Comparison of ENCODE assay signal across 20 cellular contexts in the genomic region with DNA sequence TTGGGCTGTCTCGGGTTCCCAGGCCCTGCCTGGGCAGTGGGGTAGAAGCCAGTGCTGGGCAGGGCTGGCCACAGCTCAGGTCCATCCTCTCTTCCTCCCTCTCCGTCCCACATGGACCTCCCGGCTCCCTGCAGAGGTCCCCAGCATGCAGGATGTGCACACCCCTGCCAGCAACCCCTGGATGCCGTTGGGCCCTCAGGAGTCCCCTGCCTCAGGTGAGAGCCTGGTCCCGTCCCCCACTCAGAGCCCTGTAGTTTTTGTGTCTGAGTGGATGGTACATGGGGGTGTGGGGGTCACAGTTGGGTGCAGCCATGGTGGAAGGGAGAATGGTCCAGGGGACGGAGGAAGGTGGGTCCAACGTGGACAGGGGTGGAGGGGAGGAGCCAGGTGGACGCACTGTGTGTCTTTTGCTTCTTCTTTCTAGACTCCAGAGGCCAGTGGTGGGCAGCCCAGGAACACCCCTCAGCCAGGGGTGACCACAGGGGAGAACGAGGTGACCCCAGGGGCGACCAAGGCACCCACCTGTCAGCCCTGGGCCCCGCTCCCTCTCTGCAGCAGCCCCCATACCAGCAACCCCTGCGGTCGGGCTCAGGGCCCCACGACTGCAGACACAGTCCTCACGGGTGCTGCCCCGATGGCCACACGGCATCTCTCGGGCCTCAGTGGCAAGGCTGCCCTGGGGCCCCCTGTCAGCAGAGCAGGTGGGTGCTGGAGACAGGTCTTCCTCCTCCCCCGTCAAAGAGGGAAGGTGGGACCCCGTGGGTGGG. TPM values are rescaled to one million over a fixed set of nuclear protein-coding genes. Genes with fewer than 3 reads are reported as not detected.
DNase-seq lines count a peak whose midpoint lies in the region; ATAC-seq, FAIRE-seq and TF ChIP-seq lines count a peak whose summit lies in the region.
"Had no signal": no experiment of that assay in that cellular context is flagged by ENCODE, and none has a peak within 500 bp of the region (broad histone marks: within the 10 kb centered on the region; RNA-seq: fewer than 3 reads in every experiment).

No MANE protein-coding gene starts in this region.

- H4K20me1 ChIP-seq in H1 (replicated peaks in 1 of 2; ENCODE audit: control insufficient read depth in 1 of 2, insufficient read depth in 2 of 2, low read length in 2 of 2), result peaks cover 0 to 9% of the 10 kb centered on the region in 2 experiments

- CTCF ChIA-PET in H1 (lab: Charles Lee; ENCODE audit: partially characterized antibody), result interaction anchor here (1.0 kb wide), 2 partner anchors 25 to 26 kb away, joined by 4 to 5 read pairs; no protein-coding TSS in a partner anchor

- no peak for TF ChIP-seq CTCF in H1 (IDR thresholded peaks at IDR 0.05; ENCODE audit: control extremely low read depth in 1 of 3, insufficient read depth in 1 of 3, low read depth in 1 of 3, low read length in 3 of 3)

- no peak overlapping the region for H4K5ac ChIP-seq in H1 (ENCODE audit: insufficient read length, low read depth, low read length)

- H3K4me1 ChIP-seq in right cardiac atrium (ENCODE audit: control insufficient read depth, insufficient read depth, low read length), result no peaks in the 10 kb centered on the region
- no peaks in the 10 kb centered on the region; a peak in 1 of 7 replicates for H3K4me1 ChIP-seq in H1 (replicated peaks in 1 of 4; ENCODE audit: control insufficient read depth in 3 of 4, insufficient read depth in 4 of 4, low read length in 3 of 4)
- H3K4me1 ChIP-seq: HAP-1 had no signal

- FAIRE-seq in HTR-8/SVneo (lab: Jason Lieb, UNC) (peak; percentile 72), H1 (lab: Jason Lieb, UNC) (no peak)

- no peak overlapping the region for H2BK15ac ChIP-seq in H1 (ENCODE audit: low read length)

- peak; percentile 16 for DNase-seq in Right ventricle myocardium superior
- no peak for DNase-seq in right cardiac atrium
- DNase-seq in HTR-8/SVneo (ENCODE audit: insufficient read length, low spot score), result no peak
- DNase-seq in H1 (ENCODE audit: low read depth in 1 of 2, low spot score in 2 of 2), result no peak
- peak; percentile 79 for DNase-seq in posterior vena cava (ENCODE audit: low spot score)
- no peak for DNase-seq in COLO668 (lab: John Stamatoyannopoulos, UW; ENCODE audit: unreplicated experiment)
- DNase-seq in NOMO-1 treated with dmso at 0.1 percent for 144 hours (lab: John Stamatoyannopoulos, UW; ENCODE audit: unreplicated experiment), result no peak
- DNase-seq: ACHN, C1 segment of cervical spinal cord, DMS79 treated with DMSO at 0.1 percent for 48 hours, Karpas-422, NCI-H1092, NCI-H1694, NCI-H2081 treated with DMSO at 0.1 percent for 48 hours, NCI-H510A treated with DMSO at 0.1 percent for 48 hours, NCI-H774, OCI-M1 had no signal

- no peak overlapping the region; the same call in 1 of the 2 replicates for H2AK5ac ChIP-seq in H1 (ENCODE audit: low read depth, low read length)

- no peak for TF ChIP-seq RAD21 in H1 (IDR thresholded peaks at IDR 0.05 in 1 of 2, conservative IDR thresholded peaks at IDR 0.05 in 1 of 2; ENCODE audit: low read depth in 2 of 2, low read length in 2 of 2)

- POLR2A ChIA-PET in H1 (lab: Charles Lee; ENCODE audit: partially characterized antibody), result interaction anchor here (1.0 to 1.4 kb wide), 3 partner anchors 9 to 42 kb away, joined by 3 to 4 read pairs (median 4); no protein-coding TSS in a partner anchor

- no peak for TF ChIP-seq EP300 in H1 (IDR thresholded peaks at IDR 0.05; ENCODE audit: borderline replicate concordance in 1 of 2, low read depth in 2 of 2, low read length in 2 of 2)

- H3K4ac ChIP-seq in H1 (replicated peaks; ENCODE audit: insufficient read length, low read depth, low read length), result no peak overlapping the region

- H4K8ac ChIP-seq in H1 (ENCODE audit: extremely low read depth, insufficient read depth, low read length), result no peak overlapping the region

- H2BK12ac ChIP-seq in H1 (ENCODE audit: low read depth, low read length), result 0 out of 2 replicates have a peak overlapping the region, but pooled peaks have one; percentile 39

- H3K23me2 ChIP-seq in H1 (ENCODE audit: low read depth, low read length), result no peaks in the 10 kb centered on the region

- no peak overlapping the region for H2AFZ ChIP-seq in H1 (ENCODE audit: low read length)

- H3K27me3 ChIP-seq in right cardiac atrium (ENCODE audit: control insufficient read depth, insufficient read depth) (no peaks in the 10 kb centered on the region), H1 (replicated peaks in 1 of 4; ENCODE audit: control insufficient read depth in 3 of 4, extremely low read depth in 1 of 4, insufficient read depth in 3 of 4, low read length in 3 of 4) (no peaks in the 10 kb centered on the region)

- H3K14ac ChIP-seq in H1 (ENCODE audit: insufficient read length), result no peak overlapping the region

- no peak for ATAC-seq in Right ventricle myocardium superior (ENCODE audit: poor library complexity)
- ATAC-seq in right cardiac atrium, result no peak
- ATAC-seq in GM18868 (IDR thresholded peaks at IDR 0.05; ENCODE audit: unreplicated experiment), result no peak

- no peaks in the 10 kb centered on the region for H3K79me2 ChIP-seq in H1 (ENCODE audit: control insufficient read depth in 1 of 2, insufficient read depth in 2 of 2, low read length in 2 of 2)

- H3K4me2 ChIP-seq in H1 (ENCODE audit: insufficient read depth in 1 of 2, low read depth in 2 of 2, low read length in 2 of 2), result no peak overlapping the region

- no peak overlapping the region for H2BK120ac ChIP-seq in H1 (replicated peaks; ENCODE audit: low read depth, low read length)

- WGBS in right cardiac atrium, result 85% methylated on average over 20 of the region's 20 CpGs
- WGBS in H1 (ENCODE audit: extremely low coverage in 1 of 2, insufficient coverage in 1 of 2, insufficient read length in 1 of 2, insufficient replicate concordance in 2 of 2, low coverage in 1 of 2, low lambda C conversion rate in 2 of 2, missing lambda C conversion rate in 1 of 2), 2 experiments, result 94% methylated on average over 18 of the region's 20 CpGs; no CpG with 5 or more reads in 1 of the 2 experiments

- no peak overlapping the region; the same call in none of the 2 replicates for H2BK5ac ChIP-seq in H1 (ENCODE audit: low read depth, low read length)

- H3K27ac ChIP-seq in right cardiac atrium (ENCODE audit: low read length), result no peak overlapping the region
- no peak overlapping the region for H3K27ac ChIP-seq in H1 (ENCODE audit: low read depth, low read length)
- H3K27ac ChIP-seq: HL-60 had no signal

- H3K9ac ChIP-seq in H1 (replicated peaks in 1 of 4; ENCODE audit: extremely low read depth in 1 of 4, low read depth in 3 of 4, low read length in 3 of 4), result no peak overlapping the region

- H3K23ac ChIP-seq in H1 (ENCODE audit: insufficient read length), result no peak overlapping the region

- intact Hi-C loops in Right ventricle myocardium superior (cut with DNase I), result no loop called here
- intact Hi-C loops in right cardiac atrium (cut with DNase I), result no loop called here
- intact Hi-C loops in posterior vena cava (cut with DNase I), result no loop called here

- no peak overlapping the region for H3K4me3 ChIP-seq in right cardiac atrium (ENCODE audit: low read length)
- no peak overlapping the region for H3K4me3 ChIP-seq in H1 (ENCODE audit: extremely low read depth in 1 of 4, insufficient read depth in 2 of 4, low read depth in 3 of 4, low read length in 4 of 4)
- H3K4me3 ChIP-seq: HAP-1 had no signal

- no peak overlapping the region for H4K91ac ChIP-seq in H1 (replicated peaks; ENCODE audit: insufficient read length, low read length)

- no peak overlapping the region for H3K18ac ChIP-seq in H1 (ENCODE audit: extremely low read depth, low read length)

- H3K56ac ChIP-seq in H1 (replicated peaks; ENCODE audit: insufficient read length, low read depth, low read length), result no peak overlapping the region

- no peak overlapping the region for H2BK20ac ChIP-seq in H1 (ENCODE audit: low read length)

- TF ChIP-seq POLR2A in H1 (IDR thresholded peaks at IDR 0.05; ENCODE audit: control extremely low read depth in 1 of 2, low read depth in 2 of 2, low read length in 2 of 2), result no peak

- peaks cover 0 to 29% (median 6%) of the 10 kb centered on the region in 4 experiments; a peak in 5 of 8 replicates for H3K36me3 ChIP-seq in H1 (ENCODE audit: control insufficient read depth in 2 of 4, insufficient read depth in 4 of 4, low read length in 3 of 4)

- no peaks in the 10 kb centered on the region for H3K79me1 ChIP-seq in H1 (ENCODE audit: low read depth, low read length)

- H3K9me3 ChIP-seq in right cardiac atrium (ENCODE audit: control insufficient read depth, low read length) (no peaks in the 10 kb centered on the region), H1 (ENCODE audit: insufficient read depth in 2 of 2, low read depth in 1 of 2, low read length in 1 of 2) (no peaks in the 10 kb centered on the region)
- H3K9me3 ChIP-seq: HAP-1 had no signal

TF ChIP-seq in H1, 55 proteins besides CTCF, POLR2A, EP300 and RAD21 (continues in another document):
- no peak for TF ChIP-seq GTF2F1 (IDR thresholded peaks at IDR 0.05; ENCODE audit: borderline replicate concordance, low read depth, low read length)
- no peak for TF ChIP-seq SP1 (IDR thresholded peaks at IDR 0.05; ENCODE audit: low read depth, low read length)
- TF ChIP-seq PHF8 (conservative IDR thresholded peaks at IDR 0.05; ENCODE audit: low read depth, low read length), result no peak
- no peak for TF ChIP-seq HDAC2 (IDR thresholded peaks at IDR 0.05; ENCODE audit: borderline replicate concordance in 1 of 2, low read depth in 2 of 2, low read length in 2 of 2)
- no peak for TF ChIP-seq YY1 (IDR thresholded peaks at IDR 0.05; ENCODE audit: low read depth, low read length)
- TF ChIP-seq BRCA1 (IDR thresholded peaks at IDR 0.05; ENCODE audit: low read depth, low read length), result no peak
- TF ChIP-seq JUN (IDR thresholded peaks at IDR 0.05; ENCODE audit: low read depth, low read length), result no peak
- TF ChIP-seq TAF1 (IDR thresholded peaks at IDR 0.05; ENCODE audit: low read depth, low read length), result no peak
- no peak for TF ChIP-seq CBX8 (IDR thresholded peaks at IDR 0.05; ENCODE audit: borderline replicate concordance, low read depth, low read length)
- no peak for TF ChIP-seq BACH1 (IDR thresholded peaks at IDR 0.05; ENCODE audit: low read length)
- no peak for TF ChIP-seq MAFK (IDR thresholded peaks at IDR 0.05; ENCODE audit: low read depth, low read length)

RNA-seq across cellular contexts. Expression of a gene that starts 21.7 kb away (rescaled TPM):
- total RNA-seq in Right ventricle myocardium superior (2.5 TPM), right cardiac atrium (10 to 100 TPM in 1 of 4 donors, 1 to 10 TPM in 3; 2.9 to 13.5 (median 7.3) TPM), posterior vena cava (10 to 100 TPM in 1 of 2 donors, 1 to 10 TPM in 1; 9.4 to 19.4 TPM)
- polyA plus RNA-seq in right cardiac atrium (6.0 TPM), H1 (2011; rRNA removed) (25.6 and 33.7 TPM in 2 replicates)
- total RNA-seq in H1 (2021; fragmentation: NEBNext Ultra II Directional; extraction: Animal tissue kit (Norgen Biotek cat#: 25700)), result 14.8 and 15.9 TPM in 2 replicates
- 34.9 TPM for polyA plus RNA-seq in H1 (2011; cell fraction: cytosol; rRNA removed)
- polyA plus RNA-seq in H1 (2011; cell fraction: nucleus; rRNA removed), result 176 TPM
- 23.8 to 37.0 TPM (median 27.7 TPM) in 4 replicates for polyA plus RNA-seq in H1 (2012, experiment 1 of 2)
- 10.2 TPM for polyA plus RNA-seq in H1 (2012, experiment 2 of 2)
- polyA plus RNA-seq in H1 (2013, experiment 1 of 2), result 4.1 TPM
- 3.1 TPM for polyA plus RNA-seq in H1 (2013, experiment 2 of 2)
- polyA minus RNA-seq in H1 (2011; rRNA and poly(A)+ RNA removed), result 22.0 and 24.4 TPM in 2 replicates
- 22.1 TPM for polyA minus RNA-seq in H1 (2011; cell fraction: cytosol; rRNA and poly(A)+ RNA removed)
- polyA minus RNA-seq in H1 (2011; cell fraction: nucleus; rRNA and poly(A)+ RNA removed), result 58.7 TPM

Comparison
In these comparisons a context has a peak if more than half of its experiments do, and no peak if none do; other contexts are left out.
1. DNase-seq: peak in Right ventricle myocardium superior (single experiment) and posterior vena cava (single experiment); none in right cardiac atrium (0 of 3), HTR-8/SVneo (single experiment), H1 (0 of 2), COLO668 (single experiment) and NOMO-1 treated with dmso at 0.1 percent for 144 hours (single experiment).